ENCODE assay signal across 1 cellular context in genomic region chr14:57390037-57390805, GRCh38.
TF ChIP-seq lines count a peak whose summit lies in the region.

NAA30 (plus strand) TSS chr14:57390586; CDS start chr14:57390958, 372 bp downstream.

TF ChIP-seq in HepG2, 621 proteins besides CTCF, POLR2A, EP300 and RAD21 (continued from another document and continues in another):
- no peak for TF ChIP-seq E2F5 (CRISPR knock-in tag; conservative IDR thresholded peaks at IDR 0.05)
- TF ChIP-seq MTA1 (CRISPR knock-in tag; IDR thresholded peaks at IDR 0.05; ENCODE audit: borderline replicate concordance): peak; percentile 75
- no peak for TF ChIP-seq CBX5 (CRISPR knock-in tag; IDR thresholded peaks at IDR 0.05; ENCODE audit: borderline replicate concordance)
- TF ChIP-seq KDM4B (CRISPR knock-in tag; IDR thresholded peaks at IDR 0.05): peak; percentile 13; the same call in 1 of the 2 replicates
- TF ChIP-seq FOSL2 (CRISPR knock-in tag; IDR thresholded peaks at IDR 0.05): peak; percentile 32; the same call in 1 of the 2 replicates
- TF ChIP-seq FOXC1 (CRISPR knock-in tag; IDR thresholded peaks at IDR 0.05; ENCODE audit: borderline replicate concordance): peak; percentile 59; the same call in 1 of the 2 replicates
- 0 out of 2 replicates have a peak, but pooled peaks have one; percentile 2 for TF ChIP-seq BATF2 (CRISPR knock-in tag; IDR thresholded peaks at IDR 0.05)
- no peak for TF ChIP-seq TBL1XR1 (IDR thresholded peaks at IDR 0.05; ENCODE audit: borderline replicate concordance, low read length, partially characterized antibody)
- TF ChIP-seq ZNF180 (CRISPR knock-in tag; IDR thresholded peaks at IDR 0.05; ENCODE audit: borderline replicate concordance, low read depth): no peak
- 0 out of 2 replicates have a peak, but pooled peaks have one; percentile 26 for TF ChIP-seq SIX1 (CRISPR knock-in tag; IDR thresholded peaks at IDR 0.05; ENCODE audit: borderline replicate concordance)
- no peak for TF ChIP-seq ZXDC (CRISPR knock-in tag; IDR thresholded peaks at IDR 0.05)
- TF ChIP-seq PRDM4 (CRISPR knock-in tag; IDR thresholded peaks at IDR 0.05; ENCODE audit: borderline replicate concordance): no peak
- TF ChIP-seq ARNTL (CRISPR knock-in tag; IDR thresholded peaks at IDR 0.05): peak; percentile 63; the same call in 1 of the 2 replicates
- no peak for TF ChIP-seq ZNF263 (CRISPR knock-in tag; IDR thresholded peaks at IDR 0.05)
- 0 out of 2 replicates have a peak, but pooled peaks have one; percentile 61 for TF ChIP-seq PHF20 (CRISPR knock-in tag; IDR thresholded peaks at IDR 0.05)
- no peak for TF ChIP-seq HHEX (CRISPR knock-in tag; IDR thresholded peaks at IDR 0.05)
- TF ChIP-seq ATF1 (CRISPR knock-in tag; IDR thresholded peaks at IDR 0.05): 0 out of 2 replicates have a peak, but pooled peaks have one; percentile 22
- TF ChIP-seq ZNF749 (CRISPR knock-in tag; IDR thresholded peaks at IDR 0.05; ENCODE audit: borderline replicate concordance): peak; percentile 24; the same call in 1 of the 2 replicates
- TF ChIP-seq ZSCAN5A (CRISPR knock-in tag; IDR thresholded peaks at IDR 0.05; ENCODE audit: borderline replicate concordance): 0 out of 2 replicates have a peak, but pooled peaks have one; percentile 92
- no peak for TF ChIP-seq ZSCAN9 (CRISPR knock-in tag; IDR thresholded peaks at IDR 0.05; ENCODE audit: borderline replicate concordance)
- TF ChIP-seq STAG1 (CRISPR knock-in tag; IDR thresholded peaks at IDR 0.05): no peak
- no peak; the same call in 1 of the 2 replicates for TF ChIP-seq ZNF770 (CRISPR knock-in tag; IDR thresholded peaks at IDR 0.05)
- TF ChIP-seq BORCS8-MEF2B (CRISPR knock-in tag; IDR thresholded peaks at IDR 0.05): peak; percentile 59; the same call in 1 of the 2 replicates
- no peak for TF ChIP-seq SOX13 (IDR thresholded peaks at IDR 0.05)
- TF ChIP-seq SOX13 (CRISPR knock-in tag; conservative IDR thresholded peaks at IDR 0.05 in 1 of 2, IDR thresholded peaks at IDR 0.05 in 1 of 2): peak in 1 of 2 experiments; percentile 11; a peak in 1 of 4 replicates
- TF ChIP-seq ZNF768 (CRISPR knock-in tag; IDR thresholded peaks at IDR 0.05): 0 out of 2 replicates have a peak, but pooled peaks have one; percentile 11
- TF ChIP-seq FOXP4 (CRISPR knock-in tag; IDR thresholded peaks at IDR 0.05): peak; percentile 38; the same call in 1 of the 2 replicates
- TF ChIP-seq ZNF160 (CRISPR knock-in tag; IDR thresholded peaks at IDR 0.05): peak; percentile 73; the same call in 1 of the 2 replicates
- TF ChIP-seq ZSCAN31 (CRISPR knock-in tag; IDR thresholded peaks at IDR 0.05; ENCODE audit: low read depth): peak; percentile 69; the same call in 1 of the 2 replicates
- TF ChIP-seq MYPOP (CRISPR knock-in tag; IDR thresholded peaks at IDR 0.05): no peak
- no peak for TF ChIP-seq NKX3-1 (CRISPR knock-in tag; IDR thresholded peaks at IDR 0.05)
- no peak for TF ChIP-seq HBP1 (CRISPR knock-in tag; IDR thresholded peaks at IDR 0.05; ENCODE audit: low read depth)
- no peak for TF ChIP-seq ZBTB20 (CRISPR knock-in tag; IDR thresholded peaks at IDR 0.05; ENCODE audit: borderline replicate concordance, low read depth)
- no peak for TF ChIP-seq SMAD1 (CRISPR knock-in tag; IDR thresholded peaks at IDR 0.05; ENCODE audit: borderline replicate concordance, low read depth)
- TF ChIP-seq ZNF451 (CRISPR knock-in tag; IDR thresholded peaks at IDR 0.05): no peak
- TF ChIP-seq TFAP4 (IDR thresholded peaks at IDR 0.05; ENCODE audit: borderline replicate concordance, low read depth): peak; percentile 84; the same call in 1 of the 2 replicates
- TF ChIP-seq CENPX (CRISPR knock-in tag; IDR thresholded peaks at IDR 0.05): no peak
- peak; percentile 4; the same call in 1 of the 2 replicates for TF ChIP-seq ZFP90 (CRISPR knock-in tag; IDR thresholded peaks at IDR 0.05; ENCODE audit: borderline replicate concordance)
- TF ChIP-seq ZNF281 (CRISPR knock-in tag; IDR thresholded peaks at IDR 0.05; ENCODE audit: borderline replicate concordance): peak; percentile 21; the same call in 1 of the 2 replicates
- peak; percentile 76 for TF ChIP-seq GABPB1 (CRISPR knock-in tag; IDR thresholded peaks at IDR 0.05)
- TF ChIP-seq ZNF737 (CRISPR knock-in tag; IDR thresholded peaks at IDR 0.05; ENCODE audit: borderline replicate concordance): no peak
- TF ChIP-seq RAD51 (IDR thresholded peaks at IDR 0.05; ENCODE audit: borderline replicate concordance): no peak
